1 cellular context compared by ENCODE assay signal in the genomic region with DNA sequence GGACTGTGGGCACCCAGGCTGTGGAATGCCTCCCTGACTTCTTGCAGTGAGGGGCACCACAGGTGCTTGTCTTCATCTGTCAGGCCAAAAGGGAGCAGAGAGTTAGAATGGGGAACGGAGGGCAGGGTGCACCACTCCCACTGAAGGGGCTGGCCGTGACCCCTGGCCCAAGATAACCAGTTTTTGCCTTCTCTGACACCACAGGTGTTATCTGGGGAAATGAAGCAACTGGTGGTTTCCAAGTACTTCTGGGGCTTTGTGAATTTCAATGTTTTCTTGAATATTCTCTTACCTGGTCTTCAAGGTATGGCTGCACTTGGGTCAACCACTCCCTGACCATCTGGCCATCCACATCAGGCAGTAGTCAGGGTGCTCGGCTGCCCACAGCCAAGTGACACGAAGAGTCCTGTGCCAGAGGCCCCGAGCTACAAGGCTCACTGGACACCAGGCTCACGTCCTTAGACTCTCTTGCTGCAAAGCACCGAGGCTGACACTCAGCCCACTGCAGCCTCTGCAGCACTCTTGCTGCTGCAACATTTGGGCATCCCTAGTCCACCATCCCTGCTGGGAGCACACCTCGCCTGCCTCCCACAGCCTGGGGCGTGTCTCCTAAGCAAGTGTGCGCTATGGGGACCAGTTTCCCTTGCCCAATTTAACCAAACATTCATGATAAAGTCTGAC.
TF ChIP-seq lines count a peak whose summit lies in the region.

No MANE protein-coding gene starts in this region.

TF ChIP-seq in K562, 482 proteins besides CTCF, POLR2A, EP300 and RAD21:
- TF ChIP-seq SREBF2 (CRISPR knock-in tag; IDR thresholded peaks at IDR 0.05), result no peak
- TF ChIP-seq NR2C1 (IDR thresholded peaks at IDR 0.05), result peak; percentile 46; the same call in 1 of the 2 replicates
- peak; percentile 52 for TF ChIP-seq NR2C1 (tag; IDR thresholded peaks at IDR 0.05)
- TF ChIP-seq TCF3 (CRISPR knock-in tag; IDR thresholded peaks at IDR 0.05), result peak; percentile 46
- TF ChIP-seq MEF2A (IDR thresholded peaks at IDR 0.05; ENCODE audit: control insufficient read depth, low read depth, low read length), result no peak
- no peak for TF ChIP-seq ZNF217 (CRISPR knock-in tag; IDR thresholded peaks at IDR 0.05)
- TF ChIP-seq ZNF695 (CRISPR knock-in tag; IDR thresholded peaks at IDR 0.05), result no peak
- TF ChIP-seq ARID1B (IDR thresholded peaks at IDR 0.05), result 0 out of 2 replicates have a peak, but pooled peaks have one; percentile 9
- no peak for TF ChIP-seq ZNF431 (CRISPR knock-in tag; IDR thresholded peaks at IDR 0.05)
- TF ChIP-seq ZNF592 (IDR thresholded peaks at IDR 0.05), result peak; percentile 74; the same call in 1 of the 2 replicates
- TF ChIP-seq MYC (IDR thresholded peaks at IDR 0.05; ENCODE audit: low read depth, low read length), result no peak
- TF ChIP-seq MYC (CRISPR knock-in tag; IDR thresholded peaks at IDR 0.05; ENCODE audit: borderline replicate concordance, low read depth), result peak; percentile 18; the same call in 1 of the 2 replicates
- no peak for TF ChIP-seq MAFG (tag; conservative IDR thresholded peaks at IDR 0.05)
- 0 out of 2 replicates have a peak, but pooled peaks have one; percentile 24 for TF ChIP-seq ZFX (CRISPR knock-in tag; IDR thresholded peaks at IDR 0.05)
- TF ChIP-seq, protein P1, sequence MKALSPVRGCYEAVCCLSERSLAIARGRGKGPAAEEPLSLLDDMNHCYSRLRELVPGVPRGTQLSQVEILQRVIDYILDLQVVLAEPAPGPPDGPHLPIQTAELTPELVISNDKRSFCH (CRISPR knock-in tag; IDR thresholded peaks at IDR 0.05), result no peak
- TF ChIP-seq, protein P1 (tag; IDR thresholded peaks at IDR 0.05), result 0 out of 2 replicates have a peak, but pooled peaks have one; percentile 39
- TF ChIP-seq SLC30A9 (CRISPR knock-in tag; IDR thresholded peaks at IDR 0.05), result no peak
- TF ChIP-seq NFIC (IDR thresholded peaks at IDR 0.05), result no peak
- no peak for TF ChIP-seq ZNF280A (IDR thresholded peaks at IDR 0.05; ENCODE audit: low read depth, partially characterized antibody)
- peak; percentile 42; the same call in 1 of the 2 replicates for TF ChIP-seq CBFA2T3 (IDR thresholded peaks at IDR 0.05)
- 0 out of 2 replicates have a peak, but pooled peaks have one; percentile 24 for TF ChIP-seq ZNF583 (CRISPR knock-in tag; IDR thresholded peaks at IDR 0.05)
- TF ChIP-seq, protein P2, sequence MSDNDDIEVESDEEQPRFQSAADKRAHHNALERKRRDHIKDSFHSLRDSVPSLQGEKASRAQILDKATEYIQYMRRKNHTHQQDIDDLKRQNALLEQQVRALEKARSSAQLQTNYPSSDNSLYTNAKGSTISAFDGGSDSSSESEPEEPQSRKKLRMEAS (CRISPR knock-in tag; IDR thresholded peaks at IDR 0.05), result peak; percentile 24; the same call in 1 of the 2 replicates
- no peak for TF ChIP-seq ZNF3 (CRISPR knock-in tag; IDR thresholded peaks at IDR 0.05)
- no peak for TF ChIP-seq ZNF75A (CRISPR knock-in tag; IDR thresholded peaks at IDR 0.05)
- TF ChIP-seq CEBPB (tag; IDR thresholded peaks at IDR 0.05), result 0 out of 2 replicates have a peak, but pooled peaks have one; percentile 15
- TF ChIP-seq ZNF197 (CRISPR knock-in tag; IDR thresholded peaks at IDR 0.05; ENCODE audit: low read depth), result 0 out of 2 replicates have a peak, but pooled peaks have one; percentile 25
